In the genomic region with DNA sequence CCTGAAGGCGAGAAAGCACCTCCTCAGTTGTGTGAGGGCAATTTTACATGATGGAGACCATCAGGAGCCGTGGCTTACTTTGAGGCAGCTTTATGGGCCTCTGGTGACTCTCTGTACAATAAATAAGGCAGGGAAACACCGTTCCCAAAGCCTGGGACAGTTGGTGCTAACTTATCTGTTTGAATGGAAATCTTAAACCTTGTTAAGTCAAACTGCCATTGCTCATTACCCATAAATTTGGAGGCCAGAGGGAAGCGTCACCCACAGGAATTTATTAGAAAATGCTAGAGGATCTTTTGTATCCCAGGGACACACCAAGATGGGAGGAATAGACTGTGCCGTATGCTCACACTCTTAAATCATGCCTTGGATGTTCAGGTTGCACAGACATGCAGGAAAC, we compare ENCODE assay signal across 23 cellular contexts.
"Had no signal": no experiment of that assay in that cellular context is flagged by ENCODE, and none has a peak within 500 bp of the region (broad histone marks: within the 10 kb centered on the region; RNA-seq: fewer than 3 reads in every experiment).

No MANE protein-coding gene starts in this region.

- DNase-seq: dermis blood vessel endothelial cell; dorsolateral prefrontal cortex; effector CD4-positive, alpha-beta T cell; effector memory CD8-positive, alpha-beta T cell; endodermal cell; foreskin keratinocyte; hypothalamus; immature natural killer cell; islet precursor cell; kidney; kidney glomerular epithelial cell; left colon; lower lobe of right lung; mesenchymal stem cell; midbrain had no signal

- H3K4me3 ChIP-seq: coronary artery, dorsolateral prefrontal cortex, esophagus muscularis mucosa, gastroesophageal sphincter, heart left ventricle, hepatocyte, left lung, lower lobe of right lung had no signal

- H3K4me2 ChIP-seq: hepatocyte had no signal

- H3K27ac ChIP-seq: coronary artery, dorsolateral prefrontal cortex, epithelial cell of prostate, esophagus muscularis mucosa, foreskin keratinocyte, gastroesophageal sphincter, heart left ventricle, hepatocyte, left lung, lower lobe of right lung had no signal

- H3K79me2 ChIP-seq: hepatocyte had no signal

- H3K4me1 ChIP-seq: esophagus muscularis mucosa, foreskin keratinocyte, gastroesophageal sphincter, heart left ventricle, left lung, lower lobe of right lung had no signal

- H2AFZ ChIP-seq: hepatocyte had no signal

- H3K27me3 ChIP-seq: dorsolateral prefrontal cortex, foreskin keratinocyte, heart left ventricle, hepatocyte, left lung had no signal

- ATAC-seq: effector memory CD8-positive, alpha-beta T cell; foreskin keratinocyte; gastroesophageal sphincter; heart left ventricle; left colon; left lung; left ventricle myocardium superior; lower lobe of right lung had no signal

- H3K36me3 ChIP-seq: esophagus muscularis mucosa, gastroesophageal sphincter, heart left ventricle, left lung, lower lobe of right lung had no signal
